1 cellular context compared by ENCODE assay signal in genomic region chr1:67766117-67766978, GRCh38.
TF ChIP-seq lines count a peak whose summit lies in the region.

No MANE protein-coding gene starts in this region.

TF ChIP-seq in K562, 482 proteins besides CTCF, POLR2A, EP300 and RAD21 (continued from another document and continues in another):
- TF ChIP-seq HINFP (tag; conservative IDR thresholded peaks at IDR 0.05; ENCODE audit: low read depth) (no peak), ZFX (CRISPR knock-in tag; IDR thresholded peaks at IDR 0.05) (no peak), ZNF740 (CRISPR knock-in tag; IDR thresholded peaks at IDR 0.05) (no peak), ZNF740 (tag; IDR thresholded peaks at IDR 0.05) (no peak), ZNF444 (CRISPR knock-in tag; IDR thresholded peaks at IDR 0.05) (no peak), ZNF143 (CRISPR knock-in tag; IDR thresholded peaks at IDR 0.05) (no peak), TRIM24 (IDR thresholded peaks at IDR 0.05) (no peak), CCAR2 (IDR thresholded peaks at IDR 0.05; ENCODE audit: low read depth, low read length) (no peak), DNMT1 (IDR thresholded peaks at IDR 0.05) (no peak), PTTG1 (tag; IDR thresholded peaks at IDR 0.05; ENCODE audit: low read depth) (no peak), E2F8 (IDR thresholded peaks at IDR 0.05; ENCODE audit: low read depth, partially characterized antibody) (no peak), SMAD4 (CRISPR knock-in tag; conservative IDR thresholded peaks at IDR 0.05) (no peak), ZFPM2 (CRISPR knock-in tag; IDR thresholded peaks at IDR 0.05) (no peak), TCF15 (CRISPR knock-in tag; IDR thresholded peaks at IDR 0.05) (no peak), CAMTA2 (CRISPR knock-in tag; conservative IDR thresholded peaks at IDR 0.05) (no peak), JUNB (CRISPR knock-in tag; conservative IDR thresholded peaks at IDR 0.05) (no peak), ZNF436 (CRISPR knock-in tag; IDR thresholded peaks at IDR 0.05) (no peak), ETV5 (CRISPR knock-in tag; IDR thresholded peaks at IDR 0.05; ENCODE audit: low read depth) (0 out of 2 replicates have a peak, but pooled peaks have one; percentile 53), NFE2 (IDR thresholded peaks at IDR 0.05; ENCODE audit: low read depth) (no peak), THRAP3 (IDR thresholded peaks at IDR 0.05; ENCODE audit: borderline replicate concordance) (0 out of 2 replicates have a peak, but pooled peaks have one; percentile 36), MEF2A (IDR thresholded peaks at IDR 0.05; ENCODE audit: control insufficient read depth, low read depth, low read length) (no peak), ZC3H8 (IDR thresholded peaks at IDR 0.05) (no peak), ARID3A (IDR thresholded peaks at IDR 0.05; ENCODE audit: borderline replicate concordance, low read depth, low read length) (peak; percentile 36; the same call in 1 of the 2 replicates), STAG1 (CRISPR knock-in tag; IDR thresholded peaks at IDR 0.05; ENCODE audit: borderline replicate concordance) (peak; percentile 19; the same call in 1 of the 2 replicates), ZNF785 (CRISPR knock-in tag; IDR thresholded peaks at IDR 0.05) (no peak), ZNF830 (CRISPR knock-in tag; IDR thresholded peaks at IDR 0.05) (no peak), ZNF384 (IDR thresholded peaks at IDR 0.05; ENCODE audit: low read depth, low read length) (no peak), GATAD2B (IDR thresholded peaks at IDR 0.05; ENCODE audit: borderline replicate concordance) (no peak), MTA1 (IDR thresholded peaks at IDR 0.05; ENCODE audit: borderline replicate concordance) (no peak), ZBED1 (IDR thresholded peaks at IDR 0.05) (no peak), SAFB2 (IDR thresholded peaks at IDR 0.05; ENCODE audit: borderline replicate concordance, low read depth, low read length, severe bottlenecking) (no peak), SMC3 (conservative IDR thresholded peaks at IDR 0.05; ENCODE audit: insufficient read depth, low read depth, low read length) (peak; percentile 53), NR0B1 (IDR thresholded peaks at IDR 0.05; ENCODE audit: partially characterized antibody) (no peak), SUPT5H (IDR thresholded peaks at IDR 0.05) (no peak), SMAD1 (IDR thresholded peaks at IDR 0.05; ENCODE audit: low read depth, low read length, partially characterized antibody) (no peak), PCBP1 (IDR thresholded peaks at IDR 0.05; ENCODE audit: low read depth, low read length, poor library complexity, severe bottlenecking) (no peak), ZNF316 (IDR thresholded peaks at IDR 0.05) (no peak), NCOA2 (IDR thresholded peaks at IDR 0.05; ENCODE audit: partially characterized antibody in 2 of 2) (peak in 1 of 2 experiments; percentile 34), RBM39 (optimal IDR thresholded peaks at IDR 0.05; ENCODE audit: low read depth, low read length) (no peak), MAFG (tag; conservative IDR thresholded peaks at IDR 0.05) (no peak), ZNF584 (CRISPR knock-in tag; IDR thresholded peaks at IDR 0.05; ENCODE audit: low read depth) (no peak), FOXP1 (CRISPR knock-in tag; IDR thresholded peaks at IDR 0.05) (no peak), TCF7 (IDR thresholded peaks at IDR 0.05; ENCODE audit: borderline replicate concordance) (no peak), MCM3 (IDR thresholded peaks at IDR 0.05) (no peak), ZFP91 (CRISPR knock-in tag; IDR thresholded peaks at IDR 0.05) (no peak), MBD1 (CRISPR knock-in tag; IDR thresholded peaks at IDR 0.05) (no peak), PKNOX1 (IDR thresholded peaks at IDR 0.05) (no peak), ELF1 (tag; IDR thresholded peaks at IDR 0.05) (no peak), NFIX (CRISPR knock-in tag; IDR thresholded peaks at IDR 0.05; ENCODE audit: low read depth) (no peak), ZZZ3 (IDR thresholded peaks at IDR 0.05) (no peak), DIDO1 (tag; IDR thresholded peaks at IDR 0.05; ENCODE audit: low read depth) (no peak), ZNF395 (CRISPR knock-in tag; IDR thresholded peaks at IDR 0.05) (no peak), ELF4 (CRISPR knock-in tag; IDR thresholded peaks at IDR 0.05) (peak; percentile 19; the same call in 1 of the 2 replicates), SMAD2 (IDR thresholded peaks at IDR 0.05; ENCODE audit: low read depth, low read length) (no peak), ZBTB7A (IDR thresholded peaks at IDR 0.05; ENCODE audit: borderline replicate concordance, control insufficient read depth, low read depth, low read length) (no peak), ZC3H11A (IDR thresholded peaks at IDR 0.05; ENCODE audit: low read depth, low read length) (no peak), CGGBP1 (CRISPR knock-in tag; IDR thresholded peaks at IDR 0.05) (no peak), ZFP36 (IDR thresholded peaks at IDR 0.05; ENCODE audit: low read depth, low read length, partially characterized antibody) (no peak), KHSRP (IDR thresholded peaks at IDR 0.05) (no peak), JUND (IDR thresholded peaks at IDR 0.05; ENCODE audit: borderline replicate concordance, low read depth, low read length) (0 out of 2 replicates have a peak, but pooled peaks have one; percentile 13), JUND (tag; IDR thresholded peaks at IDR 0.05; ENCODE audit: borderline replicate concordance, low read depth, low read length) (no peak)
